20 cellular contexts compared by ENCODE assay signal in genomic region chr16:28012031-28012445, GRCh38. TPM values are rescaled to one million over a fixed set of nuclear protein-coding genes. Genes with fewer than 3 reads are reported as not detected.
DNase-seq lines count a peak whose midpoint lies in the region; ATAC-seq and TF ChIP-seq lines count a peak whose summit lies in the region.
"Had no signal": no experiment of that assay in that cellular context is flagged by ENCODE, and none has a peak within 500 bp of the region (broad histone marks: within the 10 kb centered on the region; RNA-seq: fewer than 3 reads in every experiment).

No MANE protein-coding gene starts in this region.

- no peak for TF ChIP-seq POLR2A in IMR-90 (IDR thresholded peaks at IDR 0.05; ENCODE audit: low read depth, low read length)

- no CpG with 5 or more reads among the region's 6 CpGs for WGBS in IMR-90 (ENCODE audit: extremely low coverage in 2 of 2, insufficient read length in 1 of 2), 2 experiments

- H2BK5ac ChIP-seq in IMR-90 (ENCODE audit: low read depth, low read length, poor library complexity, severe bottlenecking), result no peak overlapping the region

- in situ Hi-C loops in IMR-90 (cut with MboI; ENCODE audit: low sequenced_read_pairs), result no loop called here
- in situ Hi-C loops in ACHN (cut with HindIII; ENCODE audit: low pct_ligation_motif_present, low pct_unique_long_range_greater_than_20kb, low sequenced_read_pairs), result no loop called here

- H3K79me1 ChIP-seq in IMR-90 (ENCODE audit: low read depth in 1 of 2, low read length in 2 of 2), result no peaks in the 10 kb centered on the region

- H4K20me1 ChIP-seq in IMR-90 (ENCODE audit: insufficient read depth, low read length), result no peaks in the 10 kb centered on the region

- no peak overlapping the region for H4K8ac ChIP-seq in IMR-90 (ENCODE audit: low read depth in 2 of 2, low read length in 2 of 2)

- H3K27ac Mint-ChIP-seq in brain (peak overlapping the region in 3 of 5 experiments; percentile 45 to 87 (median 71)), nephron progenitor cell (peak overlapping the region; percentile 95)
- H3K27ac Mint-ChIP-seq: activated naive CD8-positive, alpha-beta T cell treated with anti-CD3 and anti-CD28 coated beads, Interleukin-2, amount 50 U/mL, for 24 hours; activated T-helper 17 cell treated with anti-CD3 and anti-CD28 coated beads, Interleukin-2, amount 50 U/mL, for 72 hours; naive B cell had no signal

- H3K27ac ChIP-seq in AG04450 (ENCODE audit: low read depth, low read length) (no peak overlapping the region), IMR-90 (ENCODE audit: insufficient read depth, low read length) (no peak overlapping the region)
- H3K27ac ChIP-seq: gastrocnemius medialis, prostate gland had no signal

- H2AFZ ChIP-seq in IMR-90 (replicated peaks; ENCODE audit: low read length, poor library complexity), result peak overlapping the region; percentile 51

- H3K4ac ChIP-seq in IMR-90 (ENCODE audit: low read depth, low read length), result no peak overlapping the region

- dilution Hi-C loops in IMR-90 (cut with HindIII; ENCODE audit: low sequenced_read_pairs, unreplicated experiment), result no loop called here

- H3K4me1 Mint-ChIP-seq in brain (peaks cover 28% of the 10 kb centered on the region), nephron progenitor cell (peaks cover 35% of the 10 kb centered on the region)
- H3K4me1 Mint-ChIP-seq: activated naive CD8-positive, alpha-beta T cell treated with anti-CD3 and anti-CD28 coated beads, Interleukin-2, amount 50 U/mL, for 24 hours; naive B cell had no signal

- H3K36me3 Mint-ChIP-seq in brain (no peaks in the 10 kb centered on the region), nephron progenitor cell (ENCODE audit: low read depth) (no peaks in the 10 kb centered on the region)

- no peaks in the 10 kb centered on the region; the same call in 1 of the 2 replicates for H3K9me3 ChIP-seq in AG04450 (ENCODE audit: control insufficient read depth, insufficient read depth, low read length)
- H3K9me3 ChIP-seq in IMR-90 (ENCODE audit: control insufficient read depth, insufficient read depth, low read length), result no peaks in the 10 kb centered on the region
- H3K9me3 ChIP-seq: gastrocnemius medialis, prostate gland had no signal

- 0 out of 2 replicates have a peak, but pooled peaks cover 2% of the 10 kb centered on the region for H3K4me1 ChIP-seq in IMR-90 (ENCODE audit: control insufficient read depth, insufficient read depth, low read length)
- H3K4me1 ChIP-seq: gastrocnemius medialis, prostate gland had no signal

- H3K27me3 ChIP-seq in AG04450 (ENCODE audit: control insufficient read depth, insufficient read depth, low read length) (peaks cover 4% of the 10 kb centered on the region), IMR-90 (ENCODE audit: control insufficient read depth, insufficient read depth, low read length) (peaks cover 10% of the 10 kb centered on the region)

- no peak overlapping the region for H4K91ac ChIP-seq in IMR-90 (ENCODE audit: insufficient read depth, low read depth, low read length)

- no peak overlapping the region for H3K14ac ChIP-seq in IMR-90 (replicated peaks; ENCODE audit: low read depth, low read length)

- ATAC-seq in IMR-90 (ENCODE audit: low read depth) (peak; percentile 81), GM21723 (IDR thresholded peaks at IDR 0.05; ENCODE audit: unreplicated experiment) (no peak)
- ATAC-seq: activated naive CD8-positive, alpha-beta T cell treated with anti-CD3 and anti-CD28 coated beads, Interleukin-2, amount 50 U/mL, for 24 hours; activated T-helper 17 cell treated with anti-CD3 and anti-CD28 coated beads, Interleukin-2, amount 50 U/mL, for 72 hours; gastrocnemius medialis; Panc1 had no signal

- no peak overlapping the region for H3K18ac ChIP-seq in IMR-90 (ENCODE audit: low read depth, low read length)

- H4K5ac ChIP-seq in IMR-90 (ENCODE audit: low read depth, low read length), result no peak overlapping the region

- no peaks in the 10 kb centered on the region for H3K9me1 ChIP-seq in IMR-90 (ENCODE audit: insufficient read depth, low read length)

- H3K4me3 ChIP-seq in AG04450 (ENCODE audit: low read depth, low read length) (no peak overlapping the region), IMR-90 (ENCODE audit: insufficient read depth, low read depth, low read length) (no peak overlapping the region)
- H3K4me3 ChIP-seq: gastrocnemius medialis, lung, prostate gland had no signal

- TF ChIP-seq RAD21 in IMR-90 (IDR thresholded peaks at IDR 0.05; ENCODE audit: low read length), result no peak

- H3K4me3 Mint-ChIP-seq in brain (no peak overlapping the region), nephron progenitor cell (no peak overlapping the region)
- H3K4me3 Mint-ChIP-seq: activated naive CD8-positive, alpha-beta T cell treated with anti-CD3 and anti-CD28 coated beads, Interleukin-2, amount 50 U/mL, for 24 hours; activated T-helper 17 cell treated with anti-CD3 and anti-CD28 coated beads, Interleukin-2, amount 50 U/mL, for 72 hours; naive B cell had no signal

- H3K23ac ChIP-seq in IMR-90 (ENCODE audit: low read depth, low read length), result no peak overlapping the region

- POLR2A ChIA-PET in AG04450 (lab: Yijun Ruan, JAX), result no interaction called here
- POLR2A ChIA-PET in IMR-90 (lab: Charles Lee; ENCODE audit: unreplicated experiment), result no interaction called here

- no peak overlapping the region for H2BK20ac ChIP-seq in IMR-90 (ENCODE audit: low read depth, low read length)

- no TSS peak for BruUV-seq in IMR-90 (replicated peaks; lab: Mats Ljungman, UMichigan)

- CTCF ChIA-PET in AG04450 (lab: Charles Lee) (no interaction called here), IMR-90 (lab: Yijun Ruan, JAX) (no interaction called here)

- no peak overlapping the region for H3K9ac ChIP-seq in IMR-90 (ENCODE audit: low read depth, low read length)

- no peak overlapping the region for H3K56ac ChIP-seq in IMR-90 (ENCODE audit: extremely low read depth, insufficient read depth, low read length)

- no peaks in the 10 kb centered on the region for H3K36me3 ChIP-seq in IMR-90 (ENCODE audit: control insufficient read depth, insufficient read depth, low read length)
- H3K36me3 ChIP-seq: gastrocnemius medialis, prostate gland had no signal

- H3K4me2 ChIP-seq in IMR-90 (ENCODE audit: low read depth, low read length), result no peak overlapping the region

- DNase-seq in AG04450 (ENCODE audit: low read depth, low spot score) (peak; percentile 20), IMR-90 (peak; percentile 66), nephron progenitor cell (peak; percentile 68), ACHN (no peak), NAMALWA (ENCODE audit: low spot score) (no peak)
- no peak for DNase-seq in stimulated activated CD4-positive, alpha-beta T cell treated with anti-CD3 and anti-CD28 coated beads, Interleukin-15, amount 100 ng/mL, for 24 hours
- DNase-seq: activated CD8-positive, alpha-beta memory T cell treated with anti-CD3 and anti-CD28 coated beads for 24 hours; activated naive CD8-positive, alpha-beta T cell treated with anti-CD3 and anti-CD28 coated beads, Interleukin-2, amount 50 U/mL, for 24 hours; gastrocnemius medialis; naive B cell; NCI-H2081 treated with DMSO at 0.1 percent for 48 hours; NCI-H748 treated with DMSO at 0.1 percent for 48 hours; stimulated activated CD4-positive, alpha-beta T cell treated with anti-CD3 and anti-CD28 coated beads, Interleukin-1b, Interleukin-23, amount 100 ng/mL, for 48 hours had no signal

- H2AK5ac ChIP-seq in IMR-90 (ENCODE audit: low read depth, low read length), result no peak overlapping the region

- intact Hi-C loops in IMR-90 (cut with micrococcal nuclease), result no loop called here

- H2AK9ac ChIP-seq in IMR-90 (replicated peaks; ENCODE audit: low read depth, low read length, poor library complexity), result peak overlapping the region; percentile 13

- H3K27me3 Mint-ChIP-seq in brain, result peaks cover 11% of the 10 kb centered on the region
- peaks cover 21% of the 10 kb centered on the region for H3K27me3 Mint-ChIP-seq in nephron progenitor cell (ENCODE audit: low read depth, poor library complexity)

- H2BK15ac ChIP-seq in IMR-90 (ENCODE audit: low read depth, low read length), result no peak overlapping the region

- H3K9me3 Mint-ChIP-seq in brain, result peaks cover 0 to 3% (median 0%) of the 10 kb centered on the region in 5 experiments
- no peaks in the 10 kb centered on the region for H3K9me3 Mint-ChIP-seq in nephron progenitor cell
- H3K9me3 Mint-ChIP-seq: activated naive CD8-positive, alpha-beta T cell treated with anti-CD3 and anti-CD28 coated beads, Interleukin-2, amount 50 U/mL, for 24 hours; activated T-helper 17 cell treated with anti-CD3 and anti-CD28 coated beads, Interleukin-2, amount 50 U/mL, for 72 hours had no signal

- no peak for TF ChIP-seq CTCF in AG04450 (IDR thresholded peaks at IDR 0.05; ENCODE audit: low read depth, low read length)
- no peak for TF ChIP-seq CTCF in IMR-90 (conservative IDR thresholded peaks at IDR 0.05; ENCODE audit: low read depth, low read length)
- no peak for TF ChIP-seq CTCF in brain (conservative IDR thresholded peaks at IDR 0.05)
- TF ChIP-seq CTCF in nephron progenitor cell (IDR thresholded peaks at IDR 0.05), result no peak

- H2BK120ac ChIP-seq in IMR-90 (ENCODE audit: low read depth, low read length), result no peak overlapping the region

TF ChIP-seq in IMR-90, 13 proteins besides CTCF, POLR2A, EP300 and RAD21:
- TF ChIP-seq MAZ (IDR thresholded peaks at IDR 0.05; ENCODE audit: borderline replicate concordance, low read depth, low read length) (peak; percentile 76), NFE2L2 (IDR thresholded peaks at IDR 0.05; ENCODE audit: low read depth, low read length) (no peak)

RNA-seq across cellular contexts. Expression of gene GSG1L, which starts 51.5 kb away (rescaled TPM):
- not detected in 2 replicates for polyA plus RNA-seq in AG04450 (2011; rRNA removed)
- not detected in 2 replicates for polyA minus RNA-seq in AG04450 (2011; rRNA and poly(A)+ RNA removed)
- not detected in 2 replicates for total RNA-seq in IMR-90 (2012; rRNA removed)
- polyA plus RNA-seq in IMR-90 (2012; rRNA removed), result not detected in 2 replicates
- polyA plus RNA-seq in IMR-90 (2012; cell fraction: cytosol; rRNA removed), result not detected in 2 replicates
- 0.05 TPM in 1 of 2 replicates, not detected in the other for polyA plus RNA-seq in IMR-90 (2012; cell fraction: nucleus; rRNA removed; ENCODE audit: low replicate concordance)
- 3.6 TPM for polyA plus RNA-seq in brain (ENCODE audit: insufficient read depth, low read depth, low replicate concordance)
- total RNA-seq: gastrocnemius medialis, HT1080 had no signal

Comparison
In these comparisons a context has a peak if more than half of its experiments do, and no peak if none do; other contexts are left out.
1. DNase-seq: peak in AG04450 (single experiment), IMR-90 (single experiment) and nephron progenitor cell (single experiment); none in ACHN (single experiment), NAMALWA (single experiment) and stimulated activated CD4-positive, alpha-beta T cell treated with anti-CD3 and anti-CD28 coated beads, Interleukin-15, amount 100 ng/mL, for 24 hours (single experiment).